Comparison of ENCODE assay signal across 1 cellular context in genomic region chr13:33649212-33649917, GRCh38.
TF ChIP-seq lines count a peak whose summit lies in the region.

No MANE protein-coding gene starts in this region.

TF ChIP-seq in A549, 52 proteins besides CTCF, POLR2A, EP300 and RAD21 (continued from another document):
- no peak for TF ChIP-seq EHMT2 (IDR thresholded peaks at IDR 0.05; ENCODE audit: low read depth)
- TF ChIP-seq SREBF2 (IDR thresholded peaks at IDR 0.05), result no peak
- TF ChIP-seq HES2 (IDR thresholded peaks at IDR 0.05), result no peak
- no peak for TF ChIP-seq ZNF302 (CRISPR knock-in tag; IDR thresholded peaks at IDR 0.05)
- no peak for TF ChIP-seq NFE2L2 (conservative IDR thresholded peaks at IDR 0.05; ENCODE audit: low read length)
- TF ChIP-seq KDM5A (IDR thresholded peaks at IDR 0.05), result no peak
- no peak for TF ChIP-seq MAFK (IDR thresholded peaks at IDR 0.05; ENCODE audit: partially characterized antibody)
- TF ChIP-seq RFX5 (IDR thresholded peaks at IDR 0.05), result no peak
- TF ChIP-seq CHD4 (IDR thresholded peaks at IDR 0.05; ENCODE audit: borderline replicate concordance), result no peak
- TF ChIP-seq, protein P1, sequence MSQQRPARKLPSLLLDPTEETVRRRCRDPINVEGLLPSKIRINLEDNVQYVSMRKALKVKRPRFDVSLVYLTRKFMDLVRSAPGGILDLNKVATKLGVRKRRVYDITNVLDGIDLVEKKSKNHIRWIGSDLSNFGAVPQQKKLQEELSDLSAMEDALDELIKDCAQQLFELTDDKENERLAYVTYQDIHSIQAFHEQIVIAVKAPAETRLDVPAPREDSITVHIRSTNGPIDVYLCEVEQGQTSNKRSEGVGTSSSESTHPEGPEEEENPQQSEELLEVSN (IDR thresholded peaks at IDR 0.05; ENCODE audit: borderline replicate concordance, low read depth), result no peak
- no peak for TF ChIP-seq CEBPB (IDR thresholded peaks at IDR 0.05)
- TF ChIP-seq CBX8 (IDR thresholded peaks at IDR 0.05), result no peak
TF ChIP-seq in A549: peak in this region for 0.
